In the genomic region with DNA sequence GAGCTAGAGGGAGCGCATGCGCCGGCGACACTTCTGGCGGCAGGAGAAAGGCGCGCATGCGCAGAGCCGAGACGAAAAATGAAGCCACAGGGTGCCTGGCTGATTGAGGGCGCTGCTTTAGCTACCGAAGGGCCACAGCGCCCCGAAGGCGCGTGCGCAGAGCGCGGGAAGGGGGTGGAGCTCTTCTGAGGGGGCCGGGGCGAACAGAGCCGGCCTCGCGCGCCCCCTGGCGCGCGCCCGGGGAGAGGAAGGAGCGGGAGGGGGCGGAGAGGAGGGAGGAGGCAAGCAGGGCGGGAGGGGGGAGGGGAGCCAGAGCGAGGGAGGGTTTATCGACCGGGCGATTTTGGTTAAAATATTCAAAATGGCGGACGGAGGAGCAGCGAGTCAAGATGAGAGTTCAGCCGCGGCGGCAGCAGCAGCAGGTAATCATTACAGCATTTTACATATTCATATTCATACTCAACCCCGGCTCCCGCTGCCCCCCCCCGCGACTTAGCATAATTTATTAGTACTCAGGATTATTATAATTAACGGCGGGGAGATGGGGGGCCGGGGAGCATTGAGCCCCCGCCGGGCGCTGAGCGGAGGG, we compare ENCODE assay signal across 1 cellular context.
A peak's percentile ranks its signal among the peaks of the same experiment; 100 is the strongest.
TF ChIP-seq lines count a peak whose summit lies in the region.

Gene POU2F1, plus strand, starts transcription at position 350 of the 589 bp plus-strand sequence. Its CDS starts 12 bp downstream, at position 362.

TF ChIP-seq in HepG2, 621 proteins besides CTCF, POLR2A, EP300 and RAD21 (continued from another document and continues in another):
- TF ChIP-seq, protein P1, sequence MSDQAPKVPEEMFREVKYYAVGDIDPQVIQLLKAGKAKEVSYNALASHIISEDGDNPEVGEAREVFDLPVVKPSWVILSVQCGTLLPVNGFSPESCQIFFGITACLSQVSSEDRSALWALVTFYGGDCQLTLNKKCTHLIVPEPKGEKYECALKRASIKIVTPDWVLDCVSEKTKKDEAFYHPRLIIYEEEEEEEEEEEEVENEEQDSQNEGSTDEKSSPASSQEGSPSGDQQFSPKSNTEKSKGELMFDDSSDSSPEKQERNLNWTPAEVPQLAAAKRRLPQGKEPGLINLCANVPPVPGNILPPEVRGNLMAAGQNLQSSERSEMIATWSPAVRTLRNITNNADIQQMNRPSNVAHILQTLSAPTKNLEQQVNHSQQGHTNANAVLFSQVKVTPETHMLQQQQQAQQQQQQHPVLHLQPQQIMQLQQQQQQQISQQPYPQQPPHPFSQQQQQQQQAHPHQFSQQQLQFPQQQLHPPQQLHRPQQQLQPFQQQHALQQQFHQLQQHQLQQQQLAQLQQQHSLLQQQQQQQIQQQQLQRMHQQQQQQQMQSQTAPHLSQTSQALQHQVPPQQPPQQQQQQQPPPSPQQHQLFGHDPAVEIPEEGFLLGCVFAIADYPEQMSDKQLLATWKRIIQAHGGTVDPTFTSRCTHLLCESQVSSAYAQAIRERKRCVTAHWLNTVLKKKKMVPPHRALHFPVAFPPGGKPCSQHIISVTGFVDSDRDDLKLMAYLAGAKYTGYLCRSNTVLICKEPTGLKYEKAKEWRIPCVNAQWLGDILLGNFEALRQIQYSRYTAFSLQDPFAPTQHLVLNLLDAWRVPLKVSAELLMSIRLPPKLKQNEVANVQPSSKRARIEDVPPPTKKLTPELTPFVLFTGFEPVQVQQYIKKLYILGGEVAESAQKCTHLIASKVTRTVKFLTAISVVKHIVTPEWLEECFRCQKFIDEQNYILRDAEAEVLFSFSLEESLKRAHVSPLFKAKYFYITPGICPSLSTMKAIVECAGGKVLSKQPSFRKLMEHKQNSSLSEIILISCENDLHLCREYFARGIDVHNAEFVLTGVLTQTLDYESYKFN (CRISPR knock-in tag; conservative IDR thresholded peaks at IDR 0.05) = no peak; the same call in none of the 2 replicates
- TF ChIP-seq ZZZ3 (CRISPR knock-in tag; IDR thresholded peaks at IDR 0.05; ENCODE audit: borderline replicate concordance) = peak; percentile 43; the same call in 1 of the 2 replicates
- TF ChIP-seq, protein P2, sequence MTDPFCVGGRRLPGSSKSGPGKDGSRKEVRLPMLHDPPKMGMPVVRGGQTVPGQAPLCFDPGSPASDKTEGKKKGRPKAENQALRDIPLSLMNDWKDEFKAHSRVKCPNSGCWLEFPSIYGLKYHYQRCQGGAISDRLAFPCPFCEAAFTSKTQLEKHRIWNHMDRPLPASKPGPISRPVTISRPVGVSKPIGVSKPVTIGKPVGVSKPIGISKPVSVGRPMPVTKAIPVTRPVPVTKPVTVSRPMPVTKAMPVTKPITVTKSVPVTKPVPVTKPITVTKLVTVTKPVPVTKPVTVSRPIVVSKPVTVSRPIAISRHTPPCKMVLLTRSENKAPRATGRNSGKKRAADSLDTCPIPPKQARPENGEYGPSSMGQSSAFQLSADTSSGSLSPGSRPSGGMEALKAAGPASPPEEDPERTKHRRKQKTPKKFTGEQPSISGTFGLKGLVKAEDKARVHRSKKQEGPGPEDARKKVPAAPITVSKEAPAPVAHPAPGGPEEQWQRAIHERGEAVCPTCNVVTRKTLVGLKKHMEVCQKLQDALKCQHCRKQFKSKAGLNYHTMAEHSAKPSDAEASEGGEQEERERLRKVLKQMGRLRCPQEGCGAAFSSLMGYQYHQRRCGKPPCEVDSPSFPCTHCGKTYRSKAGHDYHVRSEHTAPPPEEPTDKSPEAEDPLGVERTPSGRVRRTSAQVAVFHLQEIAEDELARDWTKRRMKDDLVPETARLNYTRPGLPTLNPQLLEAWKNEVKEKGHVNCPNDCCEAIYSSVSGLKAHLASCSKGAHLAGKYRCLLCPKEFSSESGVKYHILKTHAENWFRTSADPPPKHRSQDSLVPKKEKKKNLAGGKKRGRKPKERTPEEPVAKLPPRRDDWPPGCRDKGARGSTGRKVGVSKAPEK (CRISPR knock-in tag; IDR thresholded peaks at IDR 0.05; ENCODE audit: borderline replicate concordance) = no peak
- no peak for TF ChIP-seq HDAC2 (CRISPR knock-in tag; IDR thresholded peaks at IDR 0.05)
- TF ChIP-seq ZNF281 (CRISPR knock-in tag; IDR thresholded peaks at IDR 0.05; ENCODE audit: borderline replicate concordance) = no peak
- TF ChIP-seq ZNF143 (CRISPR knock-in tag; IDR thresholded peaks at IDR 0.05) = no peak
- no peak for TF ChIP-seq TBP (CRISPR knock-in tag; IDR thresholded peaks at IDR 0.05)
- TF ChIP-seq ZNF235 (CRISPR knock-in tag; IDR thresholded peaks at IDR 0.05; ENCODE audit: borderline replicate concordance) = no peak
- no peak for TF ChIP-seq TERF1 (CRISPR knock-in tag; IDR thresholded peaks at IDR 0.05)
- TF ChIP-seq EZH2 (conservative IDR thresholded peaks at IDR 0.05; ENCODE audit: low read depth, low read length) = no peak
- no peak for TF ChIP-seq TCF7 (IDR thresholded peaks at IDR 0.05; ENCODE audit: low read depth)
- no peak for TF ChIP-seq ZNF644 (CRISPR knock-in tag; IDR thresholded peaks at IDR 0.05; ENCODE audit: low read depth)
- no peak for TF ChIP-seq ZNF530 (CRISPR knock-in tag; IDR thresholded peaks at IDR 0.05; ENCODE audit: low read depth)
- no peak for TF ChIP-seq ARHGAP35 (CRISPR knock-in tag; IDR thresholded peaks at IDR 0.05; ENCODE audit: borderline replicate concordance)
- 0 out of 2 replicates have a peak, but pooled peaks have one; percentile 28 for TF ChIP-seq ZGPAT (CRISPR knock-in tag; IDR thresholded peaks at IDR 0.05)
- TF ChIP-seq ZNF652 (CRISPR knock-in tag; IDR thresholded peaks at IDR 0.05; ENCODE audit: borderline replicate concordance, low read depth) = no peak
- TF ChIP-seq GTF2F1 (IDR thresholded peaks at IDR 0.05; ENCODE audit: low read length) = no peak
- no peak for TF ChIP-seq ZNF20 (CRISPR knock-in tag; IDR thresholded peaks at IDR 0.05)
- no peak for TF ChIP-seq ZNF749 (CRISPR knock-in tag; IDR thresholded peaks at IDR 0.05; ENCODE audit: borderline replicate concordance)
- TF ChIP-seq ZNF350 (CRISPR knock-in tag; IDR thresholded peaks at IDR 0.05; ENCODE audit: borderline replicate concordance, low read depth) = 0 out of 2 replicates have a peak, but pooled peaks have one; percentile 12
- TF ChIP-seq AHR (CRISPR knock-in tag; IDR thresholded peaks at IDR 0.05) = no peak
- TF ChIP-seq JUNB (CRISPR knock-in tag; IDR thresholded peaks at IDR 0.05; ENCODE audit: borderline replicate concordance) = no peak
- TF ChIP-seq ZSCAN30 (CRISPR knock-in tag; IDR thresholded peaks at IDR 0.05) = no peak
- TF ChIP-seq ZNF546 (CRISPR knock-in tag; conservative IDR thresholded peaks at IDR 0.05) = no peak
- TF ChIP-seq ZNF761 (CRISPR knock-in tag; conservative IDR thresholded peaks at IDR 0.05) = no peak
- TF ChIP-seq ISL2 (CRISPR knock-in tag; IDR thresholded peaks at IDR 0.05) = no peak
- TF ChIP-seq ASH2L (IDR thresholded peaks at IDR 0.05; ENCODE audit: insufficient read length, low read depth, low read length) = peak; percentile 8
- no peak for TF ChIP-seq KDM4B (CRISPR knock-in tag; IDR thresholded peaks at IDR 0.05)
- TF ChIP-seq ELF3 (CRISPR knock-in tag; IDR thresholded peaks at IDR 0.05) = no peak
- no peak for TF ChIP-seq CC2D1A (CRISPR knock-in tag; IDR thresholded peaks at IDR 0.05)
- no peak for TF ChIP-seq ZNF367 (CRISPR knock-in tag; IDR thresholded peaks at IDR 0.05; ENCODE audit: borderline replicate concordance)
- no peak for TF ChIP-seq PAWR (CRISPR knock-in tag; IDR thresholded peaks at IDR 0.05; ENCODE audit: borderline replicate concordance)
- TF ChIP-seq CHCHD3 (CRISPR knock-in tag; IDR thresholded peaks at IDR 0.05) = no peak
- TF ChIP-seq LBX2 (CRISPR knock-in tag; IDR thresholded peaks at IDR 0.05; ENCODE audit: borderline replicate concordance) = no peak
- no peak for TF ChIP-seq CREM (IDR thresholded peaks at IDR 0.05)
- TF ChIP-seq CREM (CRISPR knock-in tag; IDR thresholded peaks at IDR 0.05) = no peak
- no peak for TF ChIP-seq ZNF318 (CRISPR knock-in tag; IDR thresholded peaks at IDR 0.05)
- TF ChIP-seq ZNF740 (CRISPR knock-in tag; IDR thresholded peaks at IDR 0.05) = no peak
